12 cellular contexts compared by ENCODE assay signal in genomic region chr17:43927936-43928328, GRCh38. TPM values are rescaled to one million over a fixed set of nuclear protein-coding genes. Genes with fewer than 3 reads are reported as not detected.
DNase-seq lines count a peak whose midpoint lies in the region; ATAC-seq and TF ChIP-seq lines count a peak whose summit lies in the region.
"Not testable (repeated sequence)": the region's sequence is repeated elsewhere in the genome, so short reads cannot be mapped to it uniquely, and the experiment has no call there.
"Had no signal": no experiment of that assay in that cellular context is flagged by ENCODE, and none has a peak within 500 bp of the region (broad histone marks: within the 10 kb centered on the region; RNA-seq: fewer than 3 reads in every experiment).

No MANE protein-coding gene starts in this region.

- not testable (repeated sequence) for H3K9me3 ChIP-seq in ES-I3 (ENCODE audit: control insufficient read depth, insufficient read depth, low read length); PC-3 (ENCODE audit: low read length); effector memory CD4-positive, alpha-beta T cell (ENCODE audit: control insufficient read depth, low read length); thoracic aorta

- H2AFZ ChIP-seq in PC-3 (ENCODE audit: low read length) = peak overlapping the region; percentile 77

- H3K9ac ChIP-seq in ES-I3 (ENCODE audit: low read depth, low read length) = peak overlapping the region; percentile 53; the same call in 1 of the 2 replicates
- H3K9ac ChIP-seq in PC-3 (ENCODE audit: low read length) = not testable (repeated sequence)

- peak overlapping the region; percentile 92 for H3K4me2 ChIP-seq in PC-3 (ENCODE audit: low read length)

- H4K20me1 ChIP-seq in PC-3 (ENCODE audit: low read length) = not testable (repeated sequence)

- H3K9me2 ChIP-seq in PC-3 (replicated peaks; ENCODE audit: low read length) = not testable (repeated sequence)

- not testable (repeated sequence) for H3K4me1 ChIP-seq in ES-I3 (ENCODE audit: insufficient read depth, low read length)
- peaks cover 11% of the 10 kb centered on the region for H3K4me1 ChIP-seq in PC-3 (ENCODE audit: insufficient read depth, low read length)
- peaks cover 17% of the 10 kb centered on the region for H3K4me1 ChIP-seq in effector memory CD4-positive, alpha-beta T cell (ENCODE audit: control insufficient read depth, insufficient read depth, low read length, poor library complexity, severe bottlenecking)
- peaks cover 10 to 11% of the 10 kb centered on the region in 2 donors for H3K4me1 ChIP-seq in thoracic aorta (ENCODE audit: control insufficient read depth in 1 of 2, low read depth in 2 of 2)

- not testable (repeated sequence) for H3K36me3 ChIP-seq in ES-I3 (ENCODE audit: insufficient read depth, low read length); PC-3 (ENCODE audit: low read depth, low read length); effector memory CD4-positive, alpha-beta T cell (ENCODE audit: control insufficient read depth, insufficient read depth, low read length); thoracic aorta

- peak; percentile 52 for ATAC-seq in PC-3
- ATAC-seq in memory B cell (ENCODE audit: low read depth) = peak; percentile 44
- ATAC-seq in thoracic aorta (ENCODE audit: insufficient number of reproducible peaks, low FRiP score, low read depth) = not testable (repeated sequence)

- intact Hi-C loops in PC-3 (cut with micrococcal nuclease); activated naive CD4-positive, alpha-beta T cell treated with anti-CD3 and anti-CD28 coated beads for 36 hours (cut with micrococcal nuclease): not testable (repeated sequence)

- CTCF ChIA-PET in PC-3 (lab: Charles Lee) = interaction anchor here (0.6 to 1.1 kb wide), 2 partner anchors 16 to 43 kb away, joined by 3 to 4 read pairs; no protein-coding TSS in a partner anchor
- CTCF ChIA-PET in activated CD4-positive, alpha-beta T cell treated with anti-CD3 and anti-CD28 coated beads, Interleukin-2, amount 10 ng/mL, durations not matched to agents 7 days and 5 days (lab: Charles Lee) = interaction anchor here (5.3 kb wide), 1 partner anchor 16 kb away, joined by 24 read pairs; the partner anchor contains the start of gene PPY
- CTCF ChIA-PET in activated naive CD4-positive, alpha-beta T cell treated with anti-CD3 and anti-CD28 coated beads for 36 hours (lab: Charles Lee) = interaction anchor here (0.8 to 1.5 kb wide), 4 partner anchors 9 to 48 kb away, joined by 3 to 13 read pairs (median 4); no protein-coding TSS in a partner anchor

- not testable (repeated sequence) for DNase-seq in PC-3; activated CD4-positive, alpha-beta T cell treated with anti-CD3 and anti-CD28 coated beads, Interleukin-2, amount 10 ng/mL, durations not matched to agents 7 days and 5 days; effector memory CD4-positive, alpha-beta T cell; memory B cell (ENCODE audit: low spot score in 2 of 2); progenitor cell of endocrine pancreas (ENCODE audit: low spot score, unreplicated experiment); thoracic aorta (ENCODE audit: low spot score)
- peak; percentile 51 for DNase-seq in activated naive CD4-positive, alpha-beta T cell treated with anti-CD3 and anti-CD28 coated beads for 36 hours

- H3K27ac Mint-ChIP-seq in activated CD4-positive, alpha-beta T cell treated with anti-CD3 and anti-CD28 coated beads, Interleukin-2, amount 10 ng/mL, durations not matched to agents 7 days and 5 days = peak overlapping the region; percentile 85
- H3K27ac Mint-ChIP-seq in activated naive CD4-positive, alpha-beta T cell treated with anti-CD3 and anti-CD28 coated beads for 36 hours = peak overlapping the region; percentile 42
- not testable (repeated sequence) for H3K27ac Mint-ChIP-seq in memory B cell
- H3K27ac Mint-ChIP-seq in progenitor cell of endocrine pancreas = peak overlapping the region; percentile 19

- POLR2A ChIA-PET in PC-3 (lab: Charles Lee; ENCODE audit: unreplicated experiment); activated CD4-positive, alpha-beta T cell treated with anti-CD3 and anti-CD28 coated beads, Interleukin-2, amount 10 ng/mL, durations not matched to agents 7 days and 5 days (lab: Charles Lee): not testable (repeated sequence)

- H3K79me2 ChIP-seq in PC-3 (ENCODE audit: low read length) = not testable (repeated sequence)

- H3K4me3 ChIP-seq in PC-3 (ENCODE audit: low read length) (peak overlapping the region; percentile 66), thoracic aorta (peak overlapping the region; percentile 55)
- peak overlapping the region; percentile 24 for H3K4me3 ChIP-seq in effector memory CD4-positive, alpha-beta T cell (ENCODE audit: insufficient read depth, low read depth, low read length, poor library complexity, severe bottlenecking)

- H3F3A ChIP-seq in PC-3 (ENCODE audit: low read length, unreplicated experiment) = not testable (repeated sequence)

- not testable (repeated sequence) for H3K36me3 Mint-ChIP-seq in activated CD4-positive, alpha-beta T cell treated with anti-CD3 and anti-CD28 coated beads, Interleukin-2, amount 10 ng/mL, durations not matched to agents 7 days and 5 days (ENCODE audit: low read depth); activated naive CD4-positive, alpha-beta T cell treated with anti-CD3 and anti-CD28 coated beads for 36 hours (ENCODE audit: low read depth); memory B cell; progenitor cell of endocrine pancreas (ENCODE audit: insufficient read depth)

- H3K4me1 Mint-ChIP-seq in activated CD4-positive, alpha-beta T cell treated with anti-CD3 and anti-CD28 coated beads, Interleukin-2, amount 10 ng/mL, durations not matched to agents 7 days and 5 days = peaks cover 22% of the 10 kb centered on the region
- H3K4me1 Mint-ChIP-seq in activated naive CD4-positive, alpha-beta T cell treated with anti-CD3 and anti-CD28 coated beads for 36 hours (ENCODE audit: low read depth) = peaks cover 23% of the 10 kb centered on the region
- not testable (repeated sequence) for H3K4me1 Mint-ChIP-seq in memory B cell; progenitor cell of endocrine pancreas (ENCODE audit: low read depth)

- BruUV-seq in PC-3 (replicated peaks; lab: Mats Ljungman, UMichigan) = not testable (repeated sequence)

- H3K4me3 Mint-ChIP-seq in activated CD4-positive, alpha-beta T cell treated with anti-CD3 and anti-CD28 coated beads, Interleukin-2, amount 10 ng/mL, durations not matched to agents 7 days and 5 days = peak overlapping the region; percentile 65
- H3K4me3 Mint-ChIP-seq in activated naive CD4-positive, alpha-beta T cell treated with anti-CD3 and anti-CD28 coated beads for 36 hours = peak overlapping the region; percentile 71
- peak overlapping the region; percentile 33 for H3K4me3 Mint-ChIP-seq in memory B cell
- not testable (repeated sequence) for H3K4me3 Mint-ChIP-seq in progenitor cell of endocrine pancreas (ENCODE audit: low read depth)

- TF ChIP-seq CTCF in PC-3 (conservative IDR thresholded peaks at IDR 0.05; ENCODE audit: low read depth, low read length); progenitor cell of endocrine pancreas (IDR thresholded peaks at IDR 0.05; ENCODE audit: unreplicated experiment); thoracic aorta (IDR thresholded peaks at IDR 0.05): not testable (repeated sequence)

- H3K9me3 Mint-ChIP-seq in activated CD4-positive, alpha-beta T cell treated with anti-CD3 and anti-CD28 coated beads, Interleukin-2, amount 10 ng/mL, durations not matched to agents 7 days and 5 days; activated naive CD4-positive, alpha-beta T cell treated with anti-CD3 and anti-CD28 coated beads for 36 hours; memory B cell; progenitor cell of endocrine pancreas (ENCODE audit: low read depth): not testable (repeated sequence)

- peaks cover 16% of the 10 kb centered on the region for H3K27me3 Mint-ChIP-seq in activated CD4-positive, alpha-beta T cell treated with anti-CD3 and anti-CD28 coated beads, Interleukin-2, amount 10 ng/mL, durations not matched to agents 7 days and 5 days
- H3K27me3 Mint-ChIP-seq in activated naive CD4-positive, alpha-beta T cell treated with anti-CD3 and anti-CD28 coated beads for 36 hours (ENCODE audit: low read depth) = not testable (repeated sequence)
- peaks cover 35% of the 10 kb centered on the region for H3K27me3 Mint-ChIP-seq in memory B cell
- H3K27me3 Mint-ChIP-seq in progenitor cell of endocrine pancreas = peaks cover 44% of the 10 kb centered on the region

- H3K27me3 ChIP-seq in PC-3 (ENCODE audit: low read length); effector memory CD4-positive, alpha-beta T cell (replicated peaks; ENCODE audit: control insufficient read depth, insufficient read depth, low read length, poor library complexity, severe bottlenecking); thoracic aorta (replicated peaks; ENCODE audit: insufficient read depth): not testable (repeated sequence)

- not testable (repeated sequence) for H3K27ac ChIP-seq in PC-3 (ENCODE audit: low read length); effector memory CD4-positive, alpha-beta T cell (ENCODE audit: insufficient read depth, low read length, poor library complexity, severe bottlenecking); thoracic aorta

RNA-seq across cellular contexts. Expression of gene PPY, which starts 14.3 kb away (rescaled TPM):
- total RNA-seq in PC-3 (2014; rRNA removed) (not detected in 2 replicates), progenitor cell of endocrine pancreas (0.78 TPM in 1 of 2 replicates, not detected in the other), thoracic aorta (not detected)
- not detected for total RNA-seq in activated CD4-positive, alpha-beta T cell treated with anti-CD3 and anti-CD28 coated beads, Interleukin-2, amount 10 ng/mL, durations not matched to agents 7 days and 5 days
- not detected for total RNA-seq in activated naive CD4-positive, alpha-beta T cell treated with anti-CD3 and anti-CD28 coated beads for 36 hours
- total RNA-seq: adrenal gland, esophagus muscularis mucosa, frontal cortex, lower leg skin had no signal

RNA-seq across cellular contexts. Expression of gene MPP2, which starts 20.6 kb away (rescaled TPM):
- total RNA-seq in PC-3 (2014; rRNA removed) = 7.7 and 8.2 TPM in 2 replicates
- total RNA-seq in activated CD4-positive, alpha-beta T cell treated with anti-CD3 and anti-CD28 coated beads, Interleukin-2, amount 10 ng/mL, durations not matched to agents 7 days and 5 days = under 1 TPM; 0.60 to 0.69 TPM
- 1 to 10 TPM; 2.3 to 2.5 TPM for total RNA-seq in activated naive CD4-positive, alpha-beta T cell treated with anti-CD3 and anti-CD28 coated beads for 36 hours
- 5.4 and 6.4 TPM in 2 replicates for total RNA-seq in progenitor cell of endocrine pancreas
- total RNA-seq in thoracic aorta = 10 to 100 TPM; 10.7 to 15.0 TPM

RNA-seq across cellular contexts. Expression of gene PYY, which starts 25.8 kb away (rescaled TPM):
- not detected in 2 replicates for total RNA-seq in PC-3 (2014; rRNA removed)
- not detected for total RNA-seq in activated CD4-positive, alpha-beta T cell treated with anti-CD3 and anti-CD28 coated beads, Interleukin-2, amount 10 ng/mL, durations not matched to agents 7 days and 5 days
- total RNA-seq in activated naive CD4-positive, alpha-beta T cell treated with anti-CD3 and anti-CD28 coated beads for 36 hours = not detected
- 0.84 and 1.1 TPM in 2 replicates for total RNA-seq in progenitor cell of endocrine pancreas
- not detected for total RNA-seq in thoracic aorta
- total RNA-seq: esophagus muscularis mucosa, frontal cortex, lower leg skin had no signal
